In genomic region chr4:110865611-110866254, GRCh38 we compare ENCODE assay signal across 18 cellular contexts.
DNase-seq lines count a peak whose midpoint lies in the region; ATAC-seq and TF ChIP-seq lines count a peak whose summit lies in the region.
"Had no signal": no experiment of that assay in that cellular context is flagged by ENCODE, and none has a peak within 500 bp of the region (broad histone marks: within the 10 kb centered on the region; RNA-seq: fewer than 3 reads in every experiment).

No MANE protein-coding gene starts in this region.

- no peak overlapping the region for H2AK5ac ChIP-seq in trophoblast cell (ENCODE audit: low read length)

- no CpG with 5 or more reads among the region's 1 CpG for WGBS in trophoblast cell (ENCODE audit: extremely low coverage, insufficient coverage, insufficient read length)

- no peak overlapping the region for H3K4me3 ChIP-seq in fibroblast of mammary gland (ENCODE audit: control insufficient read depth, low read depth, low read length)
- no peak overlapping the region for H3K4me3 ChIP-seq in trophoblast cell (ENCODE audit: low read depth, low read length)
- H3K4me3 ChIP-seq: BLaER1 treated with 17β-estradiol and CSF1 and Interleukin-3, amounts not matched to agents 10 nM and 100 nM had no signal

- H3K4ac ChIP-seq in trophoblast cell (ENCODE audit: low read depth, low read length): no peak overlapping the region

- H3K18ac ChIP-seq in trophoblast cell (ENCODE audit: low read length): no peak overlapping the region

- ATAC-seq in GM21737 (IDR thresholded peaks at IDR 0.05; ENCODE audit: unreplicated experiment) (no peak), GM18505 (IDR thresholded peaks at IDR 0.05; ENCODE audit: unreplicated experiment) (no peak)
- ATAC-seq: esophagus mucosa, T-helper 17 cell had no signal

- no peak overlapping the region for H2BK5ac ChIP-seq in trophoblast cell (ENCODE audit: low read depth, low read length, poor library complexity)

- no peak overlapping the region for H3K4me2 ChIP-seq in trophoblast cell (ENCODE audit: low read length)
- H3K4me2 ChIP-seq: BLaER1 treated with 17β-estradiol and CSF1 and Interleukin-3, amounts not matched to agents 10 nM and 100 nM had no signal

- peak; percentile 51 for DNase-seq in COLO829 (ENCODE audit: low spot score)
- peak; percentile 89 for DNase-seq in LHCN-M2 (ENCODE audit: low read depth)
- peak; percentile 82 for DNase-seq in fibroblast of mammary gland (ENCODE audit: low read depth)
- DNase-seq in trophoblast cell: no peak
- no peak for DNase-seq in HK-2 (ENCODE audit: unreplicated experiment)
- DNase-seq in NCI-H2227 (lab: John Stamatoyannopoulos, UW; ENCODE audit: unreplicated experiment): no peak
- DNase-seq: activated CD4-positive, alpha-beta T cell treated with anti-CD3 and anti-CD28 coated beads for 4 hours; activated T-cell treated with anti-CD3 and anti-CD28 coated beads, Interleukin-2, amount 50 U/mL, for 24 hours; DND-41; NK-92 treated with Interleukin-12 subunit alpha and Interleukin-12 subunit beta, amount 100 ng/mL, for 24 hours; occipital lobe; stimulated activated CD4-positive, alpha-beta T cell treated with anti-CD3 and anti-CD28 coated beads, Interleukin-15, amount 100 ng/mL, for 24 hours; substantia nigra; T-helper 17 cell had no signal

- no peak overlapping the region for H2AFZ ChIP-seq in trophoblast cell (ENCODE audit: insufficient read depth, low read length, poor library complexity)

- no peak for TF ChIP-seq CTCF in fibroblast of mammary gland (conservative IDR thresholded peaks at IDR 0.05; ENCODE audit: control insufficient read depth, insufficient read depth, low read depth, low read length)

- no peaks in the 10 kb centered on the region for H3K27me3 ChIP-seq in trophoblast cell (ENCODE audit: insufficient read depth, low read length)
- H3K27me3 ChIP-seq: BLaER1 treated with 17β-estradiol and CSF1 and Interleukin-3, amounts not matched to agents 10 nM and 100 nM had no signal

- H3K9ac ChIP-seq in trophoblast cell (ENCODE audit: low read length): peak overlapping the region; percentile 18
- H3K9ac ChIP-seq: BLaER1 treated with 17β-estradiol and CSF1 and Interleukin-3, amounts not matched to agents 10 nM and 100 nM had no signal

- H4K8ac ChIP-seq in trophoblast cell (ENCODE audit: low read depth, low read length): no peak overlapping the region

- no peak overlapping the region for H3K14ac ChIP-seq in trophoblast cell (ENCODE audit: low read length)

- no peak overlapping the region for H4K12ac ChIP-seq in trophoblast cell (ENCODE audit: low read depth, low read length)

- no peak overlapping the region for H4K91ac ChIP-seq in trophoblast cell (ENCODE audit: low read depth, low read length)

- no peaks in the 10 kb centered on the region for H3K79me1 ChIP-seq in trophoblast cell (ENCODE audit: low read length)

- TF ChIP-seq POLR2A in GM18505 (IDR thresholded peaks at IDR 0.05; ENCODE audit: borderline replicate concordance, extremely low read depth, insufficient read depth, insufficient read length): no peak

- no peak overlapping the region for H2BK120ac ChIP-seq in trophoblast cell (ENCODE audit: insufficient read depth, low read length, poor library complexity)

- H3K36me3 ChIP-seq in trophoblast cell (ENCODE audit: control insufficient read depth in 1 of 2, insufficient read depth in 2 of 2, low read length in 2 of 2): no peaks in the 10 kb centered on the region
- H3K36me3 ChIP-seq: BLaER1 treated with 17β-estradiol and CSF1 and Interleukin-3, amounts not matched to agents 10 nM and 100 nM had no signal

- H3K9me3 ChIP-seq in trophoblast cell (ENCODE audit: insufficient read depth, low read depth, low read length): no peaks in the 10 kb centered on the region
- H3K9me3 ChIP-seq: BLaER1 treated with 17β-estradiol and CSF1 and Interleukin-3, amounts not matched to agents 10 nM and 100 nM had no signal

- H3K79me2 ChIP-seq in trophoblast cell (ENCODE audit: control insufficient read depth, insufficient read depth, low read length, poor library complexity): no peaks in the 10 kb centered on the region

- H3K27ac ChIP-seq in trophoblast cell (ENCODE audit: low read depth, low read length): no peak overlapping the region
- H3K27ac ChIP-seq: BLaER1 treated with 17β-estradiol and CSF1 and Interleukin-3, amounts not matched to agents 10 nM and 100 nM had no signal

- H2BK12ac ChIP-seq in trophoblast cell (ENCODE audit: low read length): no peak overlapping the region

- H3K23ac ChIP-seq in trophoblast cell (ENCODE audit: low read length): no peak overlapping the region

- no peaks in the 10 kb centered on the region for H3K4me1 ChIP-seq in trophoblast cell (ENCODE audit: control insufficient read depth in 1 of 2, insufficient read depth in 2 of 2, low read length in 2 of 2)

Comparison
In these comparisons a context has a peak if more than half of its experiments do, and no peak if none do; other contexts are left out.
1. DNase-seq: peak in COLO829 (single experiment), LHCN-M2 (single experiment) and fibroblast of mammary gland (single experiment); none in trophoblast cell (0 of 2), HK-2 (single experiment) and NCI-H2227 (single experiment).